In the genomic region with DNA sequence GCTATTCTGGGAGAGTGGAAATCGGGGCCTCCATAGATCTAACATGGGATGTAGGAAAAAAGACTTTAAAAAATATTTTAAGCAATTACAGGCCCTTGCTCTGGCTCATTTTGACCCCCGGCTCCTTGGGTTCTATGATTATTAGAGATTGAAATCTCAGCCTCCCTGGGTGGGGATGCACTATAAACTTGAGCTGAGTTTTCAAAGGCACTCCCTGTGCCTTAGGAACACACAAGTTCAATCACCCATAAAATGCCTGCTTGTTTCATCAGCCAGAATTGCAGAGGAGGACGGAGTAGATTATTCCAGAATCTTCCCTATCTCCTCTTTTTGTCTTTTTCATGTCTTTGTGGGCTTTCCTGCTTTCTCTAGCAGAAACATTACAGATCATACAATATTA, we compare ENCODE assay signal across 16 cellular contexts.
DNase-seq lines count a peak whose midpoint lies in the region; ATAC-seq and TF ChIP-seq lines count a peak whose summit lies in the region.
"Had no signal": no experiment of that assay in that cellular context is flagged by ENCODE, and none has a peak within 500 bp of the region (broad histone marks: within the 10 kb centered on the region; RNA-seq: fewer than 3 reads in every experiment).

No MANE protein-coding gene starts in this region.

- ATAC-seq in Panc1 (no peak), HG03108 (IDR thresholded peaks at IDR 0.05; ENCODE audit: unreplicated experiment) (no peak), GM21360 (IDR thresholded peaks at IDR 0.05; ENCODE audit: unreplicated experiment) (no peak)
- no peak for ATAC-seq in activated naive CD8-positive, alpha-beta T cell treated with anti-CD3 and anti-CD28 coated beads, Interleukin-2, amount 50 U/mL, for 24 hours
- ATAC-seq: GM12878 had no signal

- H3K4me3 ChIP-seq in Panc1 (ENCODE audit: low read depth in 2 of 2, low read length in 2 of 2) (no peak overlapping the region), WERI-Rb-1 (ENCODE audit: low read depth, low read length) (no peak overlapping the region)
- H3K4me3 ChIP-seq: GM12878 had no signal

- H3K4me1 ChIP-seq in Panc1 (ENCODE audit: control insufficient read depth, insufficient read depth, low read length): peaks cover 29% of the 10 kb centered on the region

- BruUV-seq in Panc1 (replicated peaks; lab: Mats Ljungman, UMichigan): no TSS peak

- H3K27ac Mint-ChIP-seq in osteocyte (ENCODE audit: unreplicated experiment): peak overlapping the region; percentile 39
- no peak overlapping the region for H3K27ac Mint-ChIP-seq in activated naive CD8-positive, alpha-beta T cell treated with anti-CD3 and anti-CD28 coated beads, Interleukin-2, amount 50 U/mL, for 24 hours
- H3K27ac Mint-ChIP-seq: B cell; CD4-positive, alpha-beta T cell had no signal

- no peak overlapping the region for H3K4me3 Mint-ChIP-seq in osteocyte (ENCODE audit: unreplicated experiment)
- no peak overlapping the region for H3K4me3 Mint-ChIP-seq in activated naive CD8-positive, alpha-beta T cell treated with anti-CD3 and anti-CD28 coated beads, Interleukin-2, amount 50 U/mL, for 24 hours
- H3K4me3 Mint-ChIP-seq: B cell; CD4-positive, alpha-beta T cell had no signal

- no peaks in the 10 kb centered on the region for H3K36me3 Mint-ChIP-seq in osteocyte (ENCODE audit: unreplicated experiment)
- H3K36me3 Mint-ChIP-seq in activated naive CD8-positive, alpha-beta T cell treated with anti-CD3 and anti-CD28 coated beads, Interleukin-2, amount 50 U/mL, for 24 hours (ENCODE audit: low read depth): peaks cover 2% of the 10 kb centered on the region

- POLR2A ChIA-PET in Panc1 (lab: Charles Lee): no interaction called here

- H3K27me3 ChIP-seq in Panc1 (ENCODE audit: control insufficient read depth, insufficient read depth, low read length): no peaks in the 10 kb centered on the region
- no peaks in the 10 kb centered on the region for H3K27me3 ChIP-seq in WERI-Rb-1 (ENCODE audit: insufficient read depth, low read depth, severe bottlenecking)

- TF ChIP-seq CTCF in Panc1 (IDR thresholded peaks at IDR 0.05) (no peak), osteocyte (IDR thresholded peaks at IDR 0.05) (no peak), WERI-Rb-1 (IDR thresholded peaks at IDR 0.05; ENCODE audit: low read depth, low read length) (no peak)

- CTCF ChIA-PET in Panc1 (lab: Charles Lee): no interaction called here

- DNase-seq in Panc1 (ENCODE audit: low read depth, low spot score): no peak
- peak; percentile 42 for DNase-seq in fibroblast of gingiva (ENCODE audit: low read depth)
- no peak for DNase-seq in osteocyte (ENCODE audit: extremely low spot score, unreplicated experiment)
- no peak for DNase-seq in WERI-Rb-1
- no peak for DNase-seq in activated naive CD8-positive, alpha-beta T cell treated with anti-CD3 and anti-CD28 coated beads, Interleukin-2, amount 50 U/mL, for 24 hours
- DNase-seq: C1 segment of cervical spinal cord; Calu3; CD4-positive, alpha-beta T cell; DMS 273 treated with DMSO at 0.1 percent for 48 hours; DMS79; HCEC 1CT had no signal

- H3K9me3 ChIP-seq in Panc1 (ENCODE audit: control insufficient read depth, insufficient read depth, low read depth, low read length) (peaks cover 11% of the 10 kb centered on the region; the same call in 1 of the 2 replicates), WERI-Rb-1 (ENCODE audit: severe bottlenecking) (no peaks in the 10 kb centered on the region)

- no peaks in the 10 kb centered on the region for H3K9me3 Mint-ChIP-seq in osteocyte (ENCODE audit: unreplicated experiment)
- H3K9me3 Mint-ChIP-seq in activated naive CD8-positive, alpha-beta T cell treated with anti-CD3 and anti-CD28 coated beads, Interleukin-2, amount 50 U/mL, for 24 hours: no peaks in the 10 kb centered on the region
- H3K9me3 Mint-ChIP-seq: CD4-positive, alpha-beta T cell had no signal

- H3K36me3 ChIP-seq in Panc1 (ENCODE audit: control insufficient read depth, insufficient read depth, low read length) (no peaks in the 10 kb centered on the region), WERI-Rb-1 (no peaks in the 10 kb centered on the region)

- H3K4me1 Mint-ChIP-seq in osteocyte (ENCODE audit: unreplicated experiment): peaks cover 33% of the 10 kb centered on the region
- no peaks in the 10 kb centered on the region for H3K4me1 Mint-ChIP-seq in activated naive CD8-positive, alpha-beta T cell treated with anti-CD3 and anti-CD28 coated beads, Interleukin-2, amount 50 U/mL, for 24 hours
- H3K4me1 Mint-ChIP-seq: B cell had no signal

- H3K27ac ChIP-seq in Panc1 (ENCODE audit: low read length) (peak overlapping the region; percentile 99), WERI-Rb-1 (no peak overlapping the region)
- H3K27ac ChIP-seq: HL-60 had no signal

- no peaks in the 10 kb centered on the region for H3K27me3 Mint-ChIP-seq in osteocyte (ENCODE audit: unreplicated experiment)
- H3K27me3 Mint-ChIP-seq in activated naive CD8-positive, alpha-beta T cell treated with anti-CD3 and anti-CD28 coated beads, Interleukin-2, amount 50 U/mL, for 24 hours: no peaks in the 10 kb centered on the region
- H3K27me3 Mint-ChIP-seq: B cell; CD4-positive, alpha-beta T cell had no signal

- in situ Hi-C loops in Panc1 (cut with HindIII; ENCODE audit: low pct_unique_long_range_greater_than_20kb, low sequenced_read_pairs): no loop called here

- intact Hi-C loops in Panc1 (cut with micrococcal nuclease; ENCODE audit: unreplicated experiment): no loop called here
